In genomic region chr6:40599580-40599979, GRCh38 we compare ENCODE assay signal across 1 cellular context.
TF ChIP-seq lines count a peak whose summit lies in the region.

No MANE protein-coding gene starts in this region.

TF ChIP-seq in GM23338, 12 proteins besides CTCF, POLR2A, EP300 and RAD21:
- TF ChIP-seq, protein P1, sequence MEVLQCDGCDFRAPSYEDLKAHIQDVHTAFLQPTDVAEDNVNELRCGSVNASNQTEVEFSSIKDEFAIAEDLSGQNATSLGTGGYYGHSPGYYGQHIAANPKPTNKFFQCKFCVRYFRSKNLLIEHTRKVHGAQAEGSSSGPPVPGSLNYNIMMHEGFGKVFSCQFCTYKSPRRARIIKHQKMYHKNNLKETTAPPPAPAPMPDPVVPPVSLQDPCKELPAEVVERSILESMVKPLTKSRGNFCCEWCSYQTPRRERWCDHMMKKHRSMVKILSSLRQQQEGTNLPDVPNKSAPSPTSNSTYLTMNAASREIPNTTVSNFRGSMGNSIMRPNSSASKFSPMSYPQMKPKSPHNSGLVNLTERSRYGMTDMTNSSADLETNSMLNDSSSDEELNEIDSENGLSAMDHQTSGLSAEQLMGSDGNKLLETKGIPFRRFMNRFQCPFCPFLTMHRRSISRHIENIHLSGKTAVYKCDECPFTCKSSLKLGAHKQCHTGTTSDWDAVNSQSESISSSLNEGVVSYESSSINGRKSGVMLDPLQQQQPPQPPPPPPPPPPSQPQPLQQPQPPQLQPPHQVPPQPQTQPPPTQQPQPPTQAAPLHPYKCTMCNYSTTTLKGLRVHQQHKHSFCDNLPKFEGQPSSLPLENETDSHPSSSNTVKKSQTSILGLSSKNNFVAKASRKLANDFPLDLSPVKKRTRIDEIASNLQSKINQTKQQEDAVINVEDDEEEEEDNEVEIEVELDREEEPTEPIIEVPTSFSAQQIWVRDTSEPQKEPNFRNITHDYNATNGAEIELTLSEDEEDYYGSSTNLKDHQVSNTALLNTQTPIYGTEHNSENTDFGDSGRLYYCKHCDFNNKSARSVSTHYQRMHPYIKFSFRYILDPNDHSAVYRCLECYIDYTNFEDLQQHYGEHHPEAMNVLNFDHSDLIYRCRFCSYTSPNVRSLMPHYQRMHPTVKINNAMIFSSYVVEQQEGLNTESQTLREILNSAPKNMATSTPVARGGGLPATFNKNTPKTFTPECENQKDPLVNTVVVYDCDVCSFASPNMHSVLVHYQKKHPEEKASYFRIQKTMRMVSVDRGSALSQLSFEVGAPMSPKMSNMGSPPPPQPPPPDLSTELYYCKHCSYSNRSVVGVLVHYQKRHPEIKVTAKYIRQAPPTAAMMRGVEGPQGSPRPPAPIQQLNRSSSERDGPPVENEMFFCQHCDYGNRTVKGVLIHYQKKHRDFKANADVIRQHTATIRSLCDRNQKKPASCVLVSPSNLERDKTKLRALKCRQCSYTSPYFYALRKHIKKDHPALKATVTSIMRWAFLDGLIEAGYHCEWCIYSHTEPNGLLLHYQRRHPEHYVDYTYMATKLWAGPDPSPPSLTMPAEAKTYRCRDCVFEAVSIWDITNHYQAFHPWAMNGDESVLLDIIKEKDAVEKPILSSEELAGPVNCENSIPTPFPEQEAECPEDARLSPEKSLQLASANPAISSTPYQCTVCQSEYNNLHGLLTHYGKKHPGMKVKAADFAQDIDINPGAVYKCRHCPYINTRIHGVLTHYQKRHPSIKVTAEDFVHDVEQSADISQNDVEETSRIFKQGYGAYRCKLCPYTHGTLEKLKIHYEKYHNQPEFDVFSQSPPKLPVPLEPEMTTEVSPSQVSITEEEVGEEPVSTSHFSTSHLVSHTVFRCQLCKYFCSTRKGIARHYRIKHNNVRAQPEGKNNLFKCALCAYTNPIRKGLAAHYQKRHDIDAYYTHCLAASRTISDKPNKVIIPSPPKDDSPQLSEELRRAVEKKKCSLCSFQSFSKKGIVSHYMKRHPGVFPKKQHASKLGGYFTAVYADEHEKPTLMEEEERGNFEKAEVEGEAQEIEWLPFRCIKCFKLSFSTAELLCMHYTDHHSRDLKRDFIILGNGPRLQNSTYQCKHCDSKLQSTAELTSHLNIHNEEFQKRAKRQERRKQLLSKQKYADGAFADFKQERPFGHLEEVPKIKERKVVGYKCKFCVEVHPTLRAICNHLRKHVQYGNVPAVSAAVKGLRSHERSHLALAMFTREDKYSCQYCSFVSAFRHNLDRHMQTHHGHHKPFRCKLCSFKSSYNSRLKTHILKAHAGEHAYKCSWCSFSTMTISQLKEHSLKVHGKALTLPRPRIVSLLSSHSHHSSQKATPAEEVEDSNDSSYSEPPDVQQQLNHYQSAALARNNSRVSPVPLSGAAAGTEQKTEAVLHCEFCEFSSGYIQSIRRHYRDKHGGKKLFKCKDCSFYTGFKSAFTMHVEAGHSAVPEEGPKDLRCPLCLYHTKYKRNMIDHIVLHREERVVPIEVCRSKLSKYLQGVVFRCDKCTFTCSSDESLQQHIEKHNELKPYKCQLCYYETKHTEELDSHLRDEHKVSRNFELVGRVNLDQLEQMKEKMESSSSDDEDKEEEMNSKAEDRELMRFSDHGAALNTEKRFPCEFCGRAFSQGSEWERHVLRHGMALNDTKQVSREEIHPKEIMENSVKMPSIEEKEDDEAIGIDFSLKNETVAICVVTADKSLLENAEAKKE (CRISPR knock-in tag; IDR thresholded peaks at IDR 0.05) = no peak
- peak; percentile 75 for TF ChIP-seq REST (IDR thresholded peaks at IDR 0.05; ENCODE audit: unreplicated experiment)
